Comparison of ENCODE assay signal across 9 cellular contexts in the genomic region with DNA sequence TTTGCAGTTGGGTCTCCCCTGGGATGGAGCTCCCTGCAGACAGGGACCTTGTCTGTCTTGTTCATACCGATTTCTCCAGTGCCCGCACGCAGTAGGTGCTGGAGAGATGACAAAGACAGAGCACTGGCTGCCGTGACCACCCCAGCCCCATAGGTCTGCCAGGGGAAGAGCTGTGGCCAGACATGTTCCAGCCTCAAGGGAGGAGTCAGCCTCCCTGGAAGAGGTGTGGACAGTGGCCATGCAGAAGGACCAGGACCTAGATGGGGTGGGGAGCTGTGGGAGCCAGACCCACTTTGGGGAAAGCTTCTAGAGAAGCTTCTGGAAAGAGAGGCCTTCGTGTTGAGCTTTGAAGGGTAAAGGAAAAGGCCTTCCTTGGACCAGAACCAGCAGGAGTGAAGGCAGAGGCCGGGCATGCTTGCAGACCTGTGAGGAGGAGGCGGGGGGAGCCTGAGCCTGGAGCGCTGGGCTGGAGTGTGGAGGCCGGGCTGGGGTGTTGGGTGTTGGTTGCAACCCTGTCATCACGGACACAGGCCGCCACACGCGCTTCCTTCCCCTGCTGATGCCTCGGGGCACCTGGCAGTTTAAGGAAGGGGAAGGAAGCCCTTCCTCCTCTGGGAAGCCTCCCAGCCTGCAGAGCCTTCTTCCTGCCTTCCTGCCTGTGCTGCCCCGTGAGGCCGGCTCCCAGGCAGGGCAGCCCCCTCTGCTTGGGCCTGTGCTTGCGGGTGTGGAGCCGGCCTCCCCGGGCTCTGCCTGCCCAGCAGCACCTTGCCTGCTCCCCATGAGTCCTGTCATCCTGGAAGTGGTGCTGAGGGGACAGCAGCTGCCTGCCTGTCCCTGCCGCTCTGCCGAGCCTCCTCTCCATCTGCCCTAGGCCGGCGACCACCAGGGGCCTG. TPM values are rescaled to one million over a fixed set of nuclear protein-coding genes. Genes with fewer than 3 reads are reported as not detected.
DNase-seq lines count a peak whose midpoint lies in the region; ATAC-seq, FAIRE-seq and TF ChIP-seq lines count a peak whose summit lies in the region.
"Had no signal": no experiment of that assay in that cellular context is flagged by ENCODE, and none has a peak within 500 bp of the region (broad histone marks: within the 10 kb centered on the region; RNA-seq: fewer than 3 reads in every experiment).

No MANE protein-coding gene starts in this region.

- H3K27ac ChIP-seq in endodermal cell (ENCODE audit: low read depth, low read length): peak overlapping the region; percentile 57

- no peaks in the 10 kb centered on the region for H3K36me3 ChIP-seq in endodermal cell (ENCODE audit: control insufficient read depth, insufficient read depth, low read length)

- H3K27ac Mint-ChIP-seq in endodermal cell (peak overlapping the region; percentile 68), nephron progenitor cell (peak overlapping the region; percentile 90)

- no peak overlapping the region for H3K4me3 ChIP-seq in endodermal cell (ENCODE audit: low read length)

- H3K4me1 Mint-ChIP-seq in endodermal cell (peaks cover 9% of the 10 kb centered on the region), nephron progenitor cell (peaks cover 72% of the 10 kb centered on the region)

- TF ChIP-seq CTCF in endodermal cell (conservative IDR thresholded peaks at IDR 0.05) (peak; percentile 41), nephron progenitor cell (IDR thresholded peaks at IDR 0.05) (no peak)

- no peaks in the 10 kb centered on the region for H3K36me3 Mint-ChIP-seq in endodermal cell (ENCODE audit: low read depth)
- no peaks in the 10 kb centered on the region for H3K36me3 Mint-ChIP-seq in nephron progenitor cell (ENCODE audit: low read depth)

- H3K4me3 Mint-ChIP-seq in endodermal cell (no peak overlapping the region), nephron progenitor cell (peak overlapping the region; percentile 35)

- no peaks in the 10 kb centered on the region for H3K27me3 Mint-ChIP-seq in endodermal cell (ENCODE audit: insufficient read depth)
- H3K27me3 Mint-ChIP-seq in nephron progenitor cell (ENCODE audit: low read depth, poor library complexity): no peaks in the 10 kb centered on the region

- peak; percentile 76 for DNase-seq in EH (ENCODE audit: low read depth)
- peak; percentile 75 for DNase-seq in NCI-H69 (lab: John Stamatoyannopoulos, UW)
- peak; percentile 74 for DNase-seq in endodermal cell
- DNase-seq in nephron progenitor cell: no peak
- DNase-seq in stimulated activated CD4-positive, alpha-beta T cell treated with anti-CD3 and anti-CD28 coated beads, Interleukin-4, amount 100 ng/mL, for 4 hours: no peak
- DNase-seq in RCC 7860 (ENCODE audit: low spot score): no peak
- no peak for DNase-seq in NCI-H510A treated with DMSO at 0.1 percent for 48 hours (lab: John Stamatoyannopoulos, UW)
- DNase-seq: NCI-H1105 had no signal

- H3K9ac ChIP-seq in endodermal cell (ENCODE audit: extremely low read depth, low read length, poor library complexity, severe bottlenecking): no peak overlapping the region

- no peak for FAIRE-seq in RCC 7860 (lab: Jason Lieb, UNC)

- H3K9me3 ChIP-seq in endodermal cell (ENCODE audit: control insufficient read depth, low read length): no peaks in the 10 kb centered on the region

- no peaks in the 10 kb centered on the region for H3K27me3 ChIP-seq in endodermal cell (ENCODE audit: control insufficient read depth, insufficient read depth, low read length, poor library complexity, severe bottlenecking)

- ATAC-seq in activated CD4-positive, CD25-positive, alpha-beta regulatory T cell treated with anti-CD3 and anti-CD28 coated beads, Interleukin-2, amount 50 U/mL, for 24 hours: no peak

- no peaks in the 10 kb centered on the region for H3K9me3 Mint-ChIP-seq in endodermal cell
- no peaks in the 10 kb centered on the region for H3K9me3 Mint-ChIP-seq in nephron progenitor cell

- WGBS in endodermal cell (ENCODE audit: insufficient coverage in 1 of 2, insufficient read length in 1 of 2), 2 experiments: 89 to 96% methylated on average over 15 to 23 of the region's 23 CpGs

- H3K4me1 ChIP-seq in endodermal cell (ENCODE audit: control insufficient read depth, insufficient read depth, low read length): no peaks in the 10 kb centered on the region

RNA-seq across cellular contexts. Expression of gene RELT, which starts 12.3 kb away (rescaled TPM):
- total RNA-seq in endodermal cell: 1 to 10 TPM; 6.9 to 8.9 TPM
- 7.8 TPM for polyA plus RNA-seq in endodermal cell (2013, experiment 1 of 2)
- 8.4 TPM for polyA plus RNA-seq in endodermal cell (2013, experiment 2 of 2)

Comparison
In these comparisons a context has a peak if more than half of its experiments do, and no peak if none do; other contexts are left out.
1. DNase-seq: peak in EH (single experiment), NCI-H69 (single experiment) and endodermal cell (single experiment); none in nephron progenitor cell (single experiment), stimulated activated CD4-positive, alpha-beta T cell treated with anti-CD3 and anti-CD28 coated beads, Interleukin-4, amount 100 ng/mL, for 4 hours (0 of 2), RCC 7860 (single experiment) and NCI-H510A treated with DMSO at 0.1 percent for 48 hours (single experiment).